ENCODE assay signal across 14 cellular contexts in the genomic region with DNA sequence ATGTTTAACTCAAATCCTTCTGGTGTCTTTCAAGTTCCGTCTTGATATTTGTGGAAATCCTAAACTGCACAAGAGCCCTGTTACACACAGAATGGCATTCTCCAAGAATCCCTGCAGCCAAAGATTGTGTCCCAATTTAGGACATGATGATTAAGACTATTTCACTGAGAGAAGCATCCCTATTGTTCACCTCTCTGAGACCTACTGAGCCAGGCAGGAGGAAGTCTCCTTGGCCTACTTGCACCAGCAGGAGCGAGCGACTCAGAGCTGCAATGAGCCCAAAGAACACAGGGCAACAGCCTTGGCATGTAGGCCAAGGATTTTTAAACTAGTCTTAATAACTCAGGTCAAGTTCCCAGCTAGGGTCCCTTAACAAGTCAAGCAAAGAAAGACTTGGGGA.
DNase-seq lines count a peak whose midpoint lies in the region; FAIRE-seq and TF ChIP-seq lines count a peak whose summit lies in the region.
"Had no signal": no experiment of that assay in that cellular context is flagged by ENCODE, and none has a peak within 500 bp of the region (broad histone marks: within the 10 kb centered on the region; RNA-seq: fewer than 3 reads in every experiment).

No MANE protein-coding gene starts in this region.

- no peak for FAIRE-seq in small intestine (lab: Jason Lieb, UNC)
- FAIRE-seq: GM18507 had no signal

- H3K79me2 ChIP-seq in PC-9 (ENCODE audit: low read depth) = no peaks in the 10 kb centered on the region

- in situ Hi-C loops in GM13977 (cut with MboI; ENCODE audit: low pct_unique_long_range_greater_than_20kb, low sequenced_read_pairs, unreplicated experiment) = no loop called here

- H3K36me3 ChIP-seq in PC-9 (ENCODE audit: low read depth) (no peaks in the 10 kb centered on the region), small intestine (ENCODE audit: control insufficient read depth in 2 of 2, insufficient read depth in 2 of 2, low read length in 2 of 2) (no peaks in the 10 kb centered on the region)
- H3K36me3 ChIP-seq: BLaER1 treated with 17β-estradiol and CSF1 and Interleukin-3, amounts not matched to agents 10 nM and 100 nM; HAP-1 had no signal

- peak overlapping the region; percentile 74 for H3K27ac ChIP-seq in PC-9
- no peak overlapping the region for H3K27ac ChIP-seq in small intestine (ENCODE audit: low read depth in 1 of 2, low read length in 1 of 2)
- H3K27ac ChIP-seq: BLaER1 treated with 17β-estradiol and CSF1 and Interleukin-3, amounts not matched to agents 10 nM and 100 nM had no signal

- H2AFZ ChIP-seq in PC-9 = no peak overlapping the region

- intact Hi-C loops in PC-9 (cut with micrococcal nuclease; ENCODE audit: unreplicated experiment) = no loop called here

- H4K20me1 ChIP-seq in PC-9 (ENCODE audit: insufficient read depth) = no peaks in the 10 kb centered on the region
- H4K20me1 ChIP-seq: BLaER1 treated with 17β-estradiol and CSF1 and Interleukin-3, amounts not matched to agents 10 nM and 100 nM had no signal

- H3K4me3 ChIP-seq in AG10803 (ENCODE audit: low read length) (no peak overlapping the region), PC-9 (no peak overlapping the region), epithelial cell of esophagus (ENCODE audit: low read length) (no peak overlapping the region), small intestine (ENCODE audit: low read depth in 1 of 2, low read length in 2 of 2) (no peak overlapping the region)
- H3K4me3 ChIP-seq: HAP-1 had no signal

- no peak for TF ChIP-seq CTCF in AG10803 (conservative IDR thresholded peaks at IDR 0.05; ENCODE audit: low read length)
- no peak for TF ChIP-seq CTCF in PC-9 (conservative IDR thresholded peaks at IDR 0.05)
- no peak for TF ChIP-seq CTCF in epithelial cell of esophagus (IDR thresholded peaks at IDR 0.05; ENCODE audit: insufficient read depth, low read depth, low read length, missing control alignments)
- no peak for TF ChIP-seq CTCF in GM13977 (IDR thresholded peaks at IDR 0.05; ENCODE audit: extremely low read depth, insufficient read depth, missing control alignments)

- 97 to 99% (median 98%) methylated on average over 3 of the region's 3 CpGs for WGBS in small intestine, 3 donors

- BruUV-seq in PC-9 (replicated peaks; lab: Mats Ljungman, UMichigan) = no TSS peak

- peaks cover 24% of the 10 kb centered on the region for H3K4me1 ChIP-seq in PC-9 (replicated peaks; ENCODE audit: insufficient read depth)
- H3K4me1 ChIP-seq in small intestine (ENCODE audit: control insufficient read depth in 2 of 2, insufficient read depth in 1 of 2, low read depth in 1 of 2, low read length in 1 of 2) = no peaks in the 10 kb centered on the region
- H3K4me1 ChIP-seq: HAP-1 had no signal

- no peaks in the 10 kb centered on the region for H3K9me2 ChIP-seq in PC-9 (ENCODE audit: insufficient read depth)

- CTCF ChIA-PET in PC-9 (lab: Charles Lee) = no interaction called here

- H3K9me3 ChIP-seq in PC-9 (ENCODE audit: insufficient read depth, low read depth) (no peaks in the 10 kb centered on the region; the same call in none of the 2 replicates), small intestine (ENCODE audit: control insufficient read depth, low read depth) (no peaks in the 10 kb centered on the region)
- H3K9me3 ChIP-seq: HAP-1 had no signal

- POLR2A ChIA-PET in PC-9 (lab: Charles Lee; ENCODE audit: unreplicated experiment) = no interaction called here

- 0 out of 2 replicates have a peak, but pooled peaks cover 13% of the 10 kb centered on the region for H3F3A ChIP-seq in PC-9 (ENCODE audit: insufficient read depth, low read depth)

- H3K4me2 ChIP-seq in PC-9 = peak overlapping the region; percentile 53

- no peaks in the 10 kb centered on the region for H3K27me3 ChIP-seq in PC-9 (ENCODE audit: insufficient read depth, low read depth)
- no peaks in the 10 kb centered on the region for H3K27me3 ChIP-seq in small intestine (ENCODE audit: control insufficient read depth in 2 of 2, insufficient read depth in 2 of 2, low read length in 2 of 2)
- H3K27me3 ChIP-seq: BLaER1 treated with 17β-estradiol and CSF1 and Interleukin-3, amounts not matched to agents 10 nM and 100 nM had no signal

- DNase-seq in AG10803 (ENCODE audit: low read depth) = peak; percentile 13
- DNase-seq in PC-9 = peak in 1 of 2 experiments; percentile 54
- peak; percentile 73 for DNase-seq in epithelial cell of esophagus (ENCODE audit: low read depth)
- peak; percentile 58 for DNase-seq in kidney tubule cell (ENCODE audit: low spot score)
- DNase-seq in small intestine = no peak
- no peak for DNase-seq in cerebellar nuclear complex (lab: John Stamatoyannopoulos, UW)
- no peak for DNase-seq in GM13977 (ENCODE audit: low spot score)
- DNase-seq: 8988T; CD4-positive, CD25-positive, alpha-beta regulatory T cell; DMS 273 treated with DMSO at 0.1 percent for 48 hours; GOT3 had no signal

Comparison
In these comparisons a context has a peak if more than half of its experiments do, and no peak if none do; other contexts are left out.
1. DNase-seq: peak in AG10803 (single experiment), epithelial cell of esophagus (single experiment) and kidney tubule cell (single experiment); none in small intestine (single experiment), cerebellar nuclear complex (0 of 2) and GM13977 (single experiment).